9 cellular contexts compared by ENCODE assay signal in the genomic region with DNA sequence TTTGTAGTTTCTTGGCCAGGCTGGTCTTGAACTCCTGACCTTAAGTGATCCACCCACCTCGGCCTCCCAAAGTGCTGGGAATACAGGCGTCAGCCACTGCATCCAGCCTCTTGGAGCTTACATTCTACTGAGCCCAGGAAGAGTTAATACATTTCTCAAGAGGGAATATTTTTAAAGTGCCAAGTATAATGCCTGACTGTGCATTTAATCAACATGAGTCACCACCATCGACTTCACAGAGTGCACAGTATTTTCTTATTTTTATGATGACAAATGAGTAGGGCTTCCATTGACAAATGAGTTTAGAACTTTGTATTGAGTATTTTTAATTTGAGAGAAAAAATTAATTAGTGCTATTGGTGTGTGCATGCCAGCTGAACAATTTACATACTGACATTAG.
DNase-seq lines count a peak whose midpoint lies in the region; ATAC-seq and TF ChIP-seq lines count a peak whose summit lies in the region.
"Had no signal": no experiment of that assay in that cellular context is flagged by ENCODE, and none has a peak within 500 bp of the region (broad histone marks: within the 10 kb centered on the region; RNA-seq: fewer than 3 reads in every experiment).

No MANE protein-coding gene starts in this region.

- TF ChIP-seq CTCF in choroid plexus epithelial cell (conservative IDR thresholded peaks at IDR 0.05; ENCODE audit: low read depth, low read length) = no peak

- peak; percentile 87 for DNase-seq in A172 (ENCODE audit: low spot score)
- DNase-seq in HS-5 (ENCODE audit: low read depth) = peak; percentile 71
- peak; percentile 81 for DNase-seq in choroid plexus epithelial cell (ENCODE audit: low read depth)
- peak; percentile 71 for DNase-seq in kidney tubule cell (ENCODE audit: low spot score)
- no peak for DNase-seq in stimulated activated CD4-positive, alpha-beta T cell treated with anti-CD3 and anti-CD28 coated beads, Interleukin-4, amount 100 ng/mL, for 1 hour
- DNase-seq in mucosa of gallbladder (ENCODE audit: low spot score) = no peak
- no peak for DNase-seq in stimulated activated CD4-positive, alpha-beta T cell treated with anti-CD3 and anti-CD28 coated beads, Interleukin-12 subunit alpha, Interleukin-12 subunit beta, amount 100 ng/mL, for 4 hours
- DNase-seq: activated naive CD8-positive, alpha-beta T cell treated with anti-CD3 and anti-CD28 coated beads, Interleukin-2, amount 50 U/mL, for 24 hours had no signal

- H3K4me3 ChIP-seq in choroid plexus epithelial cell (ENCODE audit: low read depth, low read length) = no peak overlapping the region

- ATAC-seq in GM21447 (IDR thresholded peaks at IDR 0.05; ENCODE audit: unreplicated experiment) = no peak
- ATAC-seq: activated naive CD8-positive, alpha-beta T cell treated with anti-CD3 and anti-CD28 coated beads, Interleukin-2, amount 50 U/mL, for 24 hours had no signal

Comparison
In these comparisons a context has a peak if more than half of its experiments do, and no peak if none do; other contexts are left out.
1. DNase-seq: peak in A172 (single experiment), HS-5 (single experiment), choroid plexus epithelial cell (single experiment) and kidney tubule cell (single experiment); none in stimulated activated CD4-positive, alpha-beta T cell treated with anti-CD3 and anti-CD28 coated beads, Interleukin-4, amount 100 ng/mL, for 1 hour (single experiment), mucosa of gallbladder (single experiment) and stimulated activated CD4-positive, alpha-beta T cell treated with anti-CD3 and anti-CD28 coated beads, Interleukin-12 subunit alpha, Interleukin-12 subunit beta, amount 100 ng/mL, for 4 hours (single experiment).